35 cellular contexts compared by ENCODE assay signal in genomic region chrX:46844913-46845312, GRCh38.
"Had no signal": no experiment of that assay in that cellular context is flagged by ENCODE, and none has a peak within 500 bp of the region (broad histone marks: within the 10 kb centered on the region; RNA-seq: fewer than 3 reads in every experiment).

No MANE protein-coding gene starts in this region.

- H3K4me3 ChIP-seq: ascending aorta, body of pancreas, breast epithelium had no signal

- H3K27ac Mint-ChIP-seq: activated B cell treated with CpG ODN at 0.5 μM for 24 hours; activated CD4-positive, alpha-beta memory T cell treated with anti-CD3 and anti-CD28 coated beads for 36 hours; activated CD4-positive, alpha-beta T cell treated with anti-CD3 and anti-CD28 coated beads, Interleukin-2, amount 10 ng/mL, durations not matched to agents 24 days and 14 days; activated CD8-positive, alpha-beta memory T cell treated with anti-CD3 and anti-CD28 coated beads, Interleukin-2, amount 10 ng/mL, durations not matched to agents 7 days and 5 days; activated CD8-positive, alpha-beta T cell treated with anti-CD3 and anti-CD28 coated beads for 36 hours; activated naive CD4-positive, alpha-beta T cell treated with anti-CD3 and anti-CD28 coated beads, Interleukin-2, amount 10 ng/mL, durations not matched to agents 7 days and 5 days; activated naive CD4-positive, alpha-beta T cell treated with anti-CD3 and anti-CD28 coated beads, Interleukin-2, amount 50 U/mL, for 24 hours; activated naive CD8-positive, alpha-beta T cell; activated naive CD8-positive, alpha-beta T cell treated with anti-CD3 and anti-CD28 coated beads, Interleukin-2, amount 10 ng/mL, durations not matched to agents 7 days and 5 days; activated naive CD8-positive, alpha-beta T cell treated with anti-CD3 and anti-CD28 coated beads, Interleukin-2, amount 50 U/mL, for 24 hours; activated T-cell treated with anti-CD3 and anti-CD28 coated beads, Interleukin-2, amount 50 U/mL, for 24 hours; activated T-helper 2 cell treated with anti-CD3 and anti-CD28 coated beads, Interferon-gamma antibody, Interleukin-2, Interleukin-4, amounts not matched to agents 10 μg/mL and 5 μg/mL and 100 μg/mL, durations not matched to agents 14 hours and 24 hours and 36 hours; T-helper 1 cell treated with Interleukin-12 subunit alpha and Interleukin-12 subunit beta and Interleukin-4 antibody, amounts not matched to agents 30 μg/mL and 1 μg/mL, for 36 hours; T-helper 2 cell treated with Interferon-gamma antibody and Interleukin-4, amounts not matched to agents 5 μg/mL and 100 μg/mL, for 36 hours had no signal

- H3K9me3 ChIP-seq: ascending aorta, body of pancreas, breast epithelium had no signal

- H3K36me3 Mint-ChIP-seq: activated CD4-positive, alpha-beta memory T cell treated with anti-CD3 and anti-CD28 coated beads for 36 hours; activated naive CD4-positive, alpha-beta T cell treated with anti-CD3 and anti-CD28 coated beads, Interleukin-2, amount 50 U/mL, for 24 hours; activated naive CD8-positive, alpha-beta T cell had no signal

- H3K36me3 ChIP-seq: ascending aorta, brain microvascular endothelial cell, breast epithelium had no signal

- H3K27me3 Mint-ChIP-seq: activated B cell treated with CpG ODN at 0.5 μM for 24 hours; activated CD4-positive, alpha-beta memory T cell treated with anti-CD3 and anti-CD28 coated beads for 36 hours; activated CD4-positive, alpha-beta T cell treated with anti-CD3 and anti-CD28 coated beads, Interleukin-2, amount 10 ng/mL, durations not matched to agents 24 days and 14 days; activated CD8-positive, alpha-beta memory T cell treated with anti-CD3 and anti-CD28 coated beads, Interleukin-2, amount 10 ng/mL, durations not matched to agents 7 days and 5 days; activated CD8-positive, alpha-beta T cell treated with anti-CD3 and anti-CD28 coated beads for 36 hours; activated naive CD4-positive, alpha-beta T cell treated with anti-CD3 and anti-CD28 coated beads, Interleukin-2, amount 10 ng/mL, durations not matched to agents 7 days and 5 days; activated naive CD4-positive, alpha-beta T cell treated with anti-CD3 and anti-CD28 coated beads, Interleukin-2, amount 50 U/mL, for 24 hours; activated naive CD8-positive, alpha-beta T cell; activated naive CD8-positive, alpha-beta T cell treated with anti-CD3 and anti-CD28 coated beads, Interleukin-2, amount 10 ng/mL, durations not matched to agents 7 days and 5 days; activated naive CD8-positive, alpha-beta T cell treated with anti-CD3 and anti-CD28 coated beads, Interleukin-2, amount 50 U/mL, for 24 hours had no signal

- H3K27me3 ChIP-seq: ascending aorta, body of pancreas, brain microvascular endothelial cell had no signal

- ATAC-seq: activated CD8-positive, alpha-beta memory T cell treated with anti-CD3 and anti-CD28 coated beads, Interleukin-2, amount 10 ng/mL, durations not matched to agents 7 days and 5 days; activated CD8-positive, alpha-beta T cell treated with anti-CD3 and anti-CD28 coated beads for 36 hours; activated naive CD8-positive, alpha-beta T cell treated with anti-CD3 and anti-CD28 coated beads, Interleukin-2, amount 50 U/mL, for 24 hours; body of pancreas had no signal

- H3K9me3 Mint-ChIP-seq: activated B cell treated with CpG ODN at 0.5 μM for 24 hours; activated CD4-positive, alpha-beta memory T cell treated with anti-CD3 and anti-CD28 coated beads for 36 hours; activated CD4-positive, alpha-beta T cell treated with anti-CD3 and anti-CD28 coated beads, Interleukin-2, amount 10 ng/mL, durations not matched to agents 24 days and 14 days; activated CD8-positive, alpha-beta T cell treated with anti-CD3 and anti-CD28 coated beads for 36 hours; activated naive CD4-positive, alpha-beta T cell treated with anti-CD3 and anti-CD28 coated beads, Interleukin-2, amount 10 ng/mL, durations not matched to agents 7 days and 5 days; activated naive CD4-positive, alpha-beta T cell treated with anti-CD3 and anti-CD28 coated beads, Interleukin-2, amount 50 U/mL, for 24 hours; activated naive CD8-positive, alpha-beta T cell treated with anti-CD3 and anti-CD28 coated beads, Interleukin-2, amount 10 ng/mL, durations not matched to agents 7 days and 5 days; activated naive CD8-positive, alpha-beta T cell treated with anti-CD3 and anti-CD28 coated beads, Interleukin-2, amount 50 U/mL, for 24 hours; activated T-cell treated with anti-CD3 and anti-CD28 coated beads, Interleukin-2, amount 50 U/mL, for 24 hours; activated T-helper 2 cell treated with anti-CD3 and anti-CD28 coated beads, Interferon-gamma antibody, Interleukin-2, Interleukin-4, amounts not matched to agents 10 μg/mL and 5 μg/mL and 100 μg/mL, durations not matched to agents 14 hours and 24 hours and 36 hours; T-helper 1 cell treated with Interleukin-12 subunit alpha and Interleukin-12 subunit beta and Interleukin-4 antibody, amounts not matched to agents 30 μg/mL and 1 μg/mL, for 36 hours; T-helper 2 cell treated with Interferon-gamma antibody and Interleukin-4, amounts not matched to agents 5 μg/mL and 100 μg/mL, for 36 hours had no signal

- H3K27ac ChIP-seq: ascending aorta, body of pancreas, brain microvascular endothelial cell, breast epithelium, VCaP had no signal

- DNase-seq: activated B cell treated with CpG ODN at 0.5 μM for 24 hours; activated CD4-positive, alpha-beta memory T cell treated with anti-CD3 and anti-CD28 coated beads for 36 hours; activated CD4-positive, alpha-beta T cell treated with anti-CD3 and anti-CD28 coated beads for 4 hours; activated CD4-positive, alpha-beta T cell treated with anti-CD3 and anti-CD28 coated beads, Interleukin-2, amount 10 ng/mL, durations not matched to agents 24 days and 14 days; activated CD4-positive, alpha-beta T cell treated with anti-CD3 and anti-CD28 coated beads, Interleukin-2, amount 50 U/mL, for 1 hour; activated CD4-positive, alpha-beta T cell treated with anti-CD3 and anti-CD28 coated beads, Interleukin-2, amount 50 U/mL, for 4 hours; activated CD4-positive, CD25-positive, alpha-beta regulatory T cell treated with anti-CD3 and anti-CD28 coated beads, Interleukin-2, amount 50 U/mL, for 72 hours; activated CD8-positive, alpha-beta memory T cell treated with anti-CD3 and anti-CD28 coated beads, Interleukin-2, amount 10 ng/mL, durations not matched to agents 7 days and 5 days; activated CD8-positive, alpha-beta memory T cell treated with anti-CD3 and anti-CD28 coated beads, Interleukin-2, amount 50 U/mL, for 48 hours; activated CD8-positive, alpha-beta T cell treated with anti-CD3 and anti-CD28 coated beads for 36 hours; activated effector memory CD4-positive, alpha-beta T cell treated with Interleukin-2 at 50 U/mL for 16 hours; activated gamma-delta T cell; activated naive CD4-positive, alpha-beta T cell treated with anti-CD3 and anti-CD28 coated beads, Interleukin-2, amount 10 ng/mL, durations not matched to agents 7 days and 5 days; activated naive CD4-positive, alpha-beta T cell treated with Interleukin-2 at 50 U/mL for 16 hours; activated naive CD8-positive, alpha-beta T cell treated with anti-CD3 and anti-CD28 coated beads, Interleukin-2, amount 10 ng/mL, durations not matched to agents 7 days and 5 days; activated naive CD8-positive, alpha-beta T cell treated with anti-CD3 and anti-CD28 coated beads, Interleukin-2, amount 50 U/mL, for 24 hours; activated T-cell treated with anti-CD3 and anti-CD28 coated beads, Interleukin-2, amount 50 U/mL, for 24 hours; activated T-cell treated with anti-CD3 and anti-CD28 coated beads, Interleukin-2, amount 50 U/mL, for 48 hours; amygdala; anterior cingulate cortex; body of pancreas; brain microvascular endothelial cell; central memory CD4-positive, alpha-beta T cell; T-helper 1 cell; T-helper 2 cell; T-helper 9 cell had no signal

- H3K4me3 Mint-ChIP-seq: activated B cell treated with CpG ODN at 0.5 μM for 24 hours; activated CD4-positive, alpha-beta memory T cell treated with anti-CD3 and anti-CD28 coated beads for 36 hours; activated CD4-positive, alpha-beta T cell treated with anti-CD3 and anti-CD28 coated beads, Interleukin-2, amount 10 ng/mL, durations not matched to agents 24 days and 14 days; activated CD8-positive, alpha-beta memory T cell treated with anti-CD3 and anti-CD28 coated beads, Interleukin-2, amount 10 ng/mL, durations not matched to agents 7 days and 5 days; activated CD8-positive, alpha-beta T cell treated with anti-CD3 and anti-CD28 coated beads for 36 hours; activated naive CD4-positive, alpha-beta T cell treated with anti-CD3 and anti-CD28 coated beads, Interleukin-2, amount 10 ng/mL, durations not matched to agents 7 days and 5 days; activated naive CD4-positive, alpha-beta T cell treated with anti-CD3 and anti-CD28 coated beads, Interleukin-2, amount 50 U/mL, for 24 hours; activated naive CD8-positive, alpha-beta T cell; activated naive CD8-positive, alpha-beta T cell treated with anti-CD3 and anti-CD28 coated beads, Interleukin-2, amount 10 ng/mL, durations not matched to agents 7 days and 5 days; activated naive CD8-positive, alpha-beta T cell treated with anti-CD3 and anti-CD28 coated beads, Interleukin-2, amount 50 U/mL, for 24 hours; activated T-cell treated with anti-CD3 and anti-CD28 coated beads, Interleukin-2, amount 50 U/mL, for 24 hours; T-helper 1 cell treated with Interleukin-12 subunit alpha and Interleukin-12 subunit beta and Interleukin-4 antibody, amounts not matched to agents 30 μg/mL and 1 μg/mL, for 36 hours; T-helper 2 cell treated with Interferon-gamma antibody and Interleukin-4, amounts not matched to agents 5 μg/mL and 100 μg/mL, for 36 hours had no signal

- H3K4me1 ChIP-seq: body of pancreas, breast epithelium had no signal

- FAIRE-seq: TTC549 had no signal
